1 cellular context compared by ENCODE assay signal in the genomic region with DNA sequence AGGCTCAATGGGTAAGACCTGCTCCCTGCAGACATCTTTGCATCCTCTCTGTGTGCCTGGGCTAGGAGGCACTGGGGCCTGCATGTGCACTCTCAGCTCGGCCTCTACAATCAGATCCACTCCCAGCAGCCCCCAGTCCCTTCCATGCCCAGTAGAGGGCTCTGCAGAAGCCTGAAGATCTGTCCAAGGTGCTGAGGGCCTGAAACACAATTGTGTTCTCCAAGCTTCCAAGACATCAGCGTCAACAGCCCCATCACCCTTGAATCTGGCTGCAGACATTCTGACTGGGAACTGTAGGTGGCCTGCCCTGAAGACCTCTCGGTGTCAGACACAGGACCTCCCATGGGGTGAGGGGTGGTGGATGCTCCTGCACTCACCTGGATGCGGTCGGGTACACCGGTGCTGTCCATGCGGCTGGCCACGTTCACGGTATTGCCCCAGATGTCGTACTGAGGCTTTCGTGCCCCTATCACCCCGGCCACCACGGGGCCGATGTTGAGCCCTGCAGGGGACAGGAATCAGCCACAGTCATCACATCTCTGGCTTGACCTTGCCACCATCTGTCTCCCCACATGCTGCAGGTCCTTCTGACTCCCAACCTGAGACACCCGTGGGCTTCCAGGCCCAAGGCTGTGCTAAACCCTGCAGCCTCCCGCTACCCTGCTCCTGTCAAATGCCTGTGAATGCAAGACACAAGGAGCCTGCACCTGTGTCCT.
TF ChIP-seq lines count a peak whose summit lies in the region.

No MANE protein-coding gene starts in this region.

TF ChIP-seq in HepG2, 621 proteins besides CTCF, POLR2A, EP300 and RAD21 (continued from another document):
- TF ChIP-seq, protein P1, sequence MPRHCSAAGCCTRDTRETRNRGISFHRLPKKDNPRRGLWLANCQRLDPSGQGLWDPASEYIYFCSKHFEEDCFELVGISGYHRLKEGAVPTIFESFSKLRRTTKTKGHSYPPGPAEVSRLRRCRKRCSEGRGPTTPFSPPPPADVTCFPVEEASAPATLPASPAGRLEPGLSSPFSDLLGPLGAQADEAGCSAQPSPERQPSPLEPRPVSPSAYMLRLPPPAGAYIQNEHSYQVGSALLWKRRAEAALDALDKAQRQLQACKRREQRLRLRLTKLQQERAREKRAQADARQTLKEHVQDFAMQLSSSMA (CRISPR knock-in tag; IDR thresholded peaks at IDR 0.05): no peak
- TF ChIP-seq, protein P2, sequence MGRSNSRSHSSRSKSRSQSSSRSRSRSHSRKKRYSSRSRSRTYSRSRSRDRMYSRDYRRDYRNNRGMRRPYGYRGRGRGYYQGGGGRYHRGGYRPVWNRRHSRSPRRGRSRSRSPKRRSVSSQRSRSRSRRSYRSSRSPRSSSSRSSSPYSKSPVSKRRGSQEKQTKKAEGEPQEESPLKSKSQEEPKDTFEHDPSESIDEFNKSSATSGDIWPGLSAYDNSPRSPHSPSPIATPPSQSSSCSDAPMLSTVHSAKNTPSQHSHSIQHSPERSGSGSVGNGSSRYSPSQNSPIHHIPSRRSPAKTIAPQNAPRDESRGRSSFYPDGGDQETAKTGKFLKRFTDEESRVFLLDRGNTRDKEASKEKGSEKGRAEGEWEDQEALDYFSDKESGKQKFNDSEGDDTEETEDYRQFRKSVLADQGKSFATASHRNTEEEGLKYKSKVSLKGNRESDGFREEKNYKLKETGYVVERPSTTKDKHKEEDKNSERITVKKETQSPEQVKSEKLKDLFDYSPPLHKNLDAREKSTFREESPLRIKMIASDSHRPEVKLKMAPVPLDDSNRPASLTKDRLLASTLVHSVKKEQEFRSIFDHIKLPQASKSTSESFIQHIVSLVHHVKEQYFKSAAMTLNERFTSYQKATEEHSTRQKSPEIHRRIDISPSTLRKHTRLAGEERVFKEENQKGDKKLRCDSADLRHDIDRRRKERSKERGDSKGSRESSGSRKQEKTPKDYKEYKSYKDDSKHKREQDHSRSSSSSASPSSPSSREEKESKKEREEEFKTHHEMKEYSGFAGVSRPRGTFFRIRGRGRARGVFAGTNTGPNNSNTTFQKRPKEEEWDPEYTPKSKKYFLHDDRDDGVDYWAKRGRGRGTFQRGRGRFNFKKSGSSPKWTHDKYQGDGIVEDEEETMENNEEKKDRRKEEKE (IDR thresholded peaks at IDR 0.05): no peak
- peak; percentile 81 for TF ChIP-seq KMT2B (CRISPR knock-in tag; IDR thresholded peaks at IDR 0.05)
- TF ChIP-seq, protein P3, sequence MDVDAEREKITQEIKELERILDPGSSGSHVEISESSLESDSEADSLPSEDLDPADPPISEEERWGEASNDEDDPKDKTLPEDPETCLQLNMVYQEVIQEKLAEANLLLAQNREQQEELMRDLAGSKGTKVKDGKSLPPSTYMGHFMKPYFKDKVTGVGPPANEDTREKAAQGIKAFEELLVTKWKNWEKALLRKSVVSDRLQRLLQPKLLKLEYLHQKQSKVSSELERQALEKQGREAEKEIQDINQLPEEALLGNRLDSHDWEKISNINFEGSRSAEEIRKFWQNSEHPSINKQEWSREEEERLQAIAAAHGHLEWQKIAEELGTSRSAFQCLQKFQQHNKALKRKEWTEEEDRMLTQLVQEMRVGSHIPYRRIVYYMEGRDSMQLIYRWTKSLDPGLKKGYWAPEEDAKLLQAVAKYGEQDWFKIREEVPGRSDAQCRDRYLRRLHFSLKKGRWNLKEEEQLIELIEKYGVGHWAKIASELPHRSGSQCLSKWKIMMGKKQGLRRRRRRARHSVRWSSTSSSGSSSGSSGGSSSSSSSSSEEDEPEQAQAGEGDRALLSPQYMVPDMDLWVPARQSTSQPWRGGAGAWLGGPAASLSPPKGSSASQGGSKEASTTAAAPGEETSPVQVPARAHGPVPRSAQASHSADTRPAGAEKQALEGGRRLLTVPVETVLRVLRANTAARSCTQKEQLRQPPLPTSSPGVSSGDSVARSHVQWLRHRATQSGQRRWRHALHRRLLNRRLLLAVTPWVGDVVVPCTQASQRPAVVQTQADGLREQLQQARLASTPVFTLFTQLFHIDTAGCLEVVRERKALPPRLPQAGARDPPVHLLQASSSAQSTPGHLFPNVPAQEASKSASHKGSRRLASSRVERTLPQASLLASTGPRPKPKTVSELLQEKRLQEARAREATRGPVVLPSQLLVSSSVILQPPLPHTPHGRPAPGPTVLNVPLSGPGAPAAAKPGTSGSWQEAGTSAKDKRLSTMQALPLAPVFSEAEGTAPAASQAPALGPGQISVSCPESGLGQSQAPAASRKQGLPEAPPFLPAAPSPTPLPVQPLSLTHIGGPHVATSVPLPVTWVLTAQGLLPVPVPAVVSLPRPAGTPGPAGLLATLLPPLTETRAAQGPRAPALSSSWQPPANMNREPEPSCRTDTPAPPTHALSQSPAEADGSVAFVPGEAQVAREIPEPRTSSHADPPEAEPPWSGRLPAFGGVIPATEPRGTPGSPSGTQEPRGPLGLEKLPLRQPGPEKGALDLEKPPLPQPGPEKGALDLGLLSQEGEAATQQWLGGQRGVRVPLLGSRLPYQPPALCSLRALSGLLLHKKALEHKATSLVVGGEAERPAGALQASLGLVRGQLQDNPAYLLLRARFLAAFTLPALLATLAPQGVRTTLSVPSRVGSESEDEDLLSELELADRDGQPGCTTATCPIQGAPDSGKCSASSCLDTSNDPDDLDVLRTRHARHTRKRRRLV (CRISPR knock-in tag; IDR thresholded peaks at IDR 0.05): no peak
- TF ChIP-seq, protein P4, sequence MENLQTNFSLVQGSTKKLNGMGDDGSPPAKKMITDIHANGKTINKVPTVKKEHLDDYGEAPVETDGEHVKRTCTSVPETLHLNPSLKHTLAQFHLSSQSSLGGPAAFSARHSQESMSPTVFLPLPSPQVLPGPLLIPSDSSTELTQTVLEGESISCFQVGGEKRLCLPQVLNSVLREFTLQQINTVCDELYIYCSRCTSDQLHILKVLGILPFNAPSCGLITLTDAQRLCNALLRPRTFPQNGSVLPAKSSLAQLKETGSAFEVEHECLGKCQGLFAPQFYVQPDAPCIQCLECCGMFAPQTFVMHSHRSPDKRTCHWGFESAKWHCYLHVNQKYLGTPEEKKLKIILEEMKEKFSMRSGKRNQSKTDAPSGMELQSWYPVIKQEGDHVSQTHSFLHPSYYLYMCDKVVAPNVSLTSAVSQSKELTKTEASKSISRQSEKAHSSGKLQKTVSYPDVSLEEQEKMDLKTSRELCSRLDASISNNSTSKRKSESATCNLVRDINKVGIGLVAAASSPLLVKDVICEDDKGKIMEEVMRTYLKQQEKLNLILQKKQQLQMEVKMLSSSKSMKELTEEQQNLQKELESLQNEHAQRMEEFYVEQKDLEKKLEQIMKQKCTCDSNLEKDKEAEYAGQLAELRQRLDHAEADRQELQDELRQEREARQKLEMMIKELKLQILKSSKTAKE (CRISPR knock-in tag; IDR thresholded peaks at IDR 0.05; ENCODE audit: borderline replicate concordance): no peak
- TF ChIP-seq ZBTB3 (CRISPR knock-in tag; IDR thresholded peaks at IDR 0.05; ENCODE audit: borderline replicate concordance, low read depth): no peak
- no peak for TF ChIP-seq KDM5A (IDR thresholded peaks at IDR 0.05; ENCODE audit: borderline replicate concordance, low read length)
- no peak for TF ChIP-seq SP1 (IDR thresholded peaks at IDR 0.05)
- TF ChIP-seq SP1 (CRISPR knock-in tag; IDR thresholded peaks at IDR 0.05): 0 out of 2 replicates have a peak, but pooled peaks have one; percentile 45
- peak; percentile 78; the same call in 1 of the 2 replicates for TF ChIP-seq GZF1 (CRISPR knock-in tag; IDR thresholded peaks at IDR 0.05)
- TF ChIP-seq NFE2 (CRISPR knock-in tag; IDR thresholded peaks at IDR 0.05): no peak
- TF ChIP-seq ZNF841 (CRISPR knock-in tag; IDR thresholded peaks at IDR 0.05; ENCODE audit: borderline replicate concordance): no peak
- TF ChIP-seq, protein P5, sequence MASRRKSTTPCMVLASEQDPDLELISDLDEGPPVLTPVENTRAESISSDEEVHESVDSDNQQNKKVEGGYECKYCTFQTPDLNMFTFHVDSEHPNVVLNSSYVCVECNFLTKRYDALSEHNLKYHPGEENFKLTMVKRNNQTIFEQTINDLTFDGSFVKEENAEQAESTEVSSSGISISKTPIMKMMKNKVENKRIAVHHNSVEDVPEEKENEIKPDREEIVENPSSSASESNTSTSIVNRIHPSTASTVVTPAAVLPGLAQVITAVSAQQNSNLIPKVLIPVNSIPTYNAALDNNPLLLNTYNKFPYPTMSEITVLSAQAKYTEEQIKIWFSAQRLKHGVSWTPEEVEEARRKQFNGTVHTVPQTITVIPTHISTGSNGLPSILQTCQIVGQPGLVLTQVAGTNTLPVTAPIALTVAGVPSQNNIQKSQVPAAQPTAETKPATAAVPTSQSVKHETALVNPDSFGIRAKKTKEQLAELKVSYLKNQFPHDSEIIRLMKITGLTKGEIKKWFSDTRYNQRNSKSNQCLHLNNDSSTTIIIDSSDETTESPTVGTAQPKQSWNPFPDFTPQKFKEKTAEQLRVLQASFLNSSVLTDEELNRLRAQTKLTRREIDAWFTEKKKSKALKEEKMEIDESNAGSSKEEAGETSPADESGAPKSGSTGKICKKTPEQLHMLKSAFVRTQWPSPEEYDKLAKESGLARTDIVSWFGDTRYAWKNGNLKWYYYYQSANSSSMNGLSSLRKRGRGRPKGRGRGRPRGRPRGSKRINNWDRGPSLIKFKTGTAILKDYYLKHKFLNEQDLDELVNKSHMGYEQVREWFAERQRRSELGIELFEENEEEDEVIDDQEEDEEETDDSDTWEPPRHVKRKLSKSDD (CRISPR knock-in tag; IDR thresholded peaks at IDR 0.05; ENCODE audit: low read depth): no peak
- peak; percentile 37; the same call in 1 of the 2 replicates for TF ChIP-seq FOXA3 (CRISPR knock-in tag; IDR thresholded peaks at IDR 0.05)
- TF ChIP-seq, protein P6, sequence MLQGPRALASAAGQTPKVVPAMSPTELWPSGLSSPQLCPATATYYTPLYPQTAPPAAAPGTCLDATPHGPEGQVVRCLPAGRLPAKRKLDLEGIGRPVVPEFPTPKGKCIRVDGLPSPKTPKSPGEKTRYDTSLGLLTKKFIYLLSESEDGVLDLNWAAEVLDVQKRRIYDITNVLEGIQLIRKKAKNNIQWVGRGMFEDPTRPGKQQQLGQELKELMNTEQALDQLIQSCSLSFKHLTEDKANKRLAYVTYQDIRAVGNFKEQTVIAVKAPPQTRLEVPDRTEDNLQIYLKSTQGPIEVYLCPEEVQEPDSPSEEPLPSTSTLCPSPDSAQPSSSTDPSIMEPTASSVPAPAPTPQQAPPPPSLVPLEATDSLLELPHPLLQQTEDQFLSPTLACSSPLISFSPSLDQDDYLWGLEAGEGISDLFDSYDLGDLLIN (CRISPR knock-in tag; IDR thresholded peaks at IDR 0.05; ENCODE audit: borderline replicate concordance): peak; percentile 32; the same call in 1 of the 2 replicates
- TF ChIP-seq NFE2L2 (IDR thresholded peaks at IDR 0.05; ENCODE audit: low read length): no peak
- no peak for TF ChIP-seq NR2F2 (IDR thresholded peaks at IDR 0.05; ENCODE audit: borderline replicate concordance, low read depth)
- TF ChIP-seq, protein P7, sequence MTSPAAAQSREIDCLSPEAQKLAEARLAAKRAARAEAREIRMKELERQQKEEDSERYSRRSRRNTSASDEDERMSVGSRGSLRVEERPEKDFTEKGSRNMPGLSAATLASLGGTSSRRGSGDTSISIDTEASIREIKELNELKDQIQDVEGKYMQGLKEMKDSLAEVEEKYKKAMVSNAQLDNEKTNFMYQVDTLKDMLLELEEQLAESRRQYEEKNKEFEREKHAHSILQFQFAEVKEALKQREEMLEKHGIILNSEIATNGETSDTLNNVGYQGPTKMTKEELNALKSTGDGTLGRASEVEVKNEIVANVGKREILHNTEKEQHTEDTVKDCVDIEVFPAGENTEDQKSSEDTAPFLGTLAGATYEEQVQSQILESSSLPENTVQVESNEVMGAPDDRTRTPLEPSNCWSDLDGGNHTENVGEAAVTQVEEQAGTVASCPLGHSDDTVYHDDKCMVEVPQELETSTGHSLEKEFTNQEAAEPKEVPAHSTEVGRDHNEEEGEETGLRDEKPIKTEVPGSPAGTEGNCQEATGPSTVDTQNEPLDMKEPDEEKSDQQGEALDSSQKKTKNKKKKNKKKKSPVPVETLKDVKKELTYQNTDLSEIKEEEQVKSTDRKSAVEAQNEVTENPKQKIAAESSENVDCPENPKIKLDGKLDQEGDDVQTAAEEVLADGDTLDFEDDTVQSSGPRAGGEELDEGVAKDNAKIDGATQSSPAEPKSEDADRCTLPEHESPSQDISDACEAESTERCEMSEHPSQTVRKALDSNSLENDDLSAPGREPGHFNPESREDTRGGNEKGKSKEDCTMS (CRISPR knock-in tag; conservative IDR thresholded peaks at IDR 0.05): peak; percentile 95
- TF ChIP-seq MXD4 (CRISPR knock-in tag; IDR thresholded peaks at IDR 0.05): peak; percentile 85
